Comparison of ENCODE assay signal across 7 cellular contexts in genomic region chr17:59371426-59372099, GRCh38. TPM values are rescaled to one million over a fixed set of nuclear protein-coding genes. Genes with fewer than 3 reads are reported as not detected.
DNase-seq lines count a peak whose midpoint lies in the region; ATAC-seq and TF ChIP-seq lines count a peak whose summit lies in the region.

No MANE protein-coding gene starts in this region.

- peak overlapping the region; percentile 81 for H3K27ac ChIP-seq in lower lobe of right lung
- peak overlapping the region; percentile 99 for H3K27ac ChIP-seq in substantia nigra (ENCODE audit: low read depth, low read length, poor library complexity, severe bottlenecking)

- H3K27me3 ChIP-seq in lower lobe of right lung (ENCODE audit: low read depth) = no peaks in the 10 kb centered on the region

- intact Hi-C loops in lower lobe of right lung (cut with DNase I) = no loop called here

- H3K36me3 ChIP-seq in lower lobe of right lung = no peaks in the 10 kb centered on the region

- H3K4me3 ChIP-seq in LNCaP clone FGC (ENCODE audit: low read depth, low read length) (peak overlapping the region; percentile 7; the same call in 1 of the 2 replicates), lower lobe of right lung (peak overlapping the region; percentile 20)

- H3K36me3 Mint-ChIP-seq in brain = no peaks in the 10 kb centered on the region

- H3K27ac Mint-ChIP-seq in brain = peak overlapping the region in 3 of 5 experiments; percentile 68 to 96 (median 93)

- TF ChIP-seq CTCF in LNCaP clone FGC (IDR thresholded peaks at IDR 0.05; ENCODE audit: control insufficient read depth, extremely low read depth, insufficient read depth) = no peak
- TF ChIP-seq CTCF in brain (conservative IDR thresholded peaks at IDR 0.05) = no peak
- no peak for TF ChIP-seq CTCF in lower lobe of right lung (IDR thresholded peaks at IDR 0.05)

- no peaks in the 10 kb centered on the region for H3K9me3 Mint-ChIP-seq in brain

- DNase-seq in LNCaP clone FGC (ENCODE audit: low read depth) (no peak), lower lobe of right lung (no peak), substantia nigra (lab: John Stamatoyannopoulos, UW) (peak in 21 of 49 donors; percentile 18 to 55 (median 34)), HuH-7 (ENCODE audit: low spot score) (no peak)
- no peak for DNase-seq in stimulated activated CD4-positive, alpha-beta T cell treated with anti-CD3 and anti-CD28 coated beads, Interleukin-15, amount 100 ng/mL, for 24 hours

- H3K27me3 Mint-ChIP-seq in brain = no peaks in the 10 kb centered on the region

- H3K4me1 ChIP-seq in lower lobe of right lung = peaks cover 99% of the 10 kb centered on the region

- peaks cover 66% of the 10 kb centered on the region for H3K4me1 Mint-ChIP-seq in brain

- H3K4me3 Mint-ChIP-seq in brain = peak overlapping the region in 2 of 5 experiments; percentile 34 to 47

- H3K9me3 ChIP-seq in lower lobe of right lung = no peaks in the 10 kb centered on the region

- ATAC-seq in lower lobe of right lung (peak in 1 of 2 donors; percentile 20), HG03196 (IDR thresholded peaks at IDR 0.05; ENCODE audit: unreplicated experiment) (no peak)

RNA-seq across cellular contexts. Expression of gene YPEL2, which starts 40.1 kb away (rescaled TPM):
- polyA plus RNA-seq in brain (ENCODE audit: insufficient read depth, low read depth, low replicate concordance) = 10.2 TPM
- 22.9 TPM for total RNA-seq in lower lobe of right lung
